In the genomic region with DNA sequence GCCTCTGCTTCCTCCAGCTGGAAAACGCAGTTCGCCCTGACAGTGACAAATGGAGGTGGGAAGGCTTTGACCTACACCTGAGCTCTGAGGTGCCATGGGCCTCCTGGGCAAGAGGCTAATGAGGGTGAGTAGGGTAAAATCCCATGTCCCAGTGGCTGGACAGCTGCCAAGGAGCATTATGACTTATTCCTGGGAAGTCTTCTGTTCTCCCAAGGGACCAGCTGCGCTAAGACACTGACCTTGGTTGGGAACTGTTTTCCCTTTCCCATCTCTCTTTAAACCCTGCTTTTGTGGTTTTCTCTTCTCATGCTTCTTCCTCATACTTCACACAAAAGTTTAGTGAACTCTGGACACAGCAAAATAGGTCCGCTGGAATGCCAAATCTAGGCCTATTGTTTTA, we compare ENCODE assay signal across 23 cellular contexts.
DNase-seq lines count a peak whose midpoint lies in the region; ATAC-seq and TF ChIP-seq lines count a peak whose summit lies in the region.
"Had no signal": no experiment of that assay in that cellular context is flagged by ENCODE, and none has a peak within 500 bp of the region (broad histone marks: within the 10 kb centered on the region; RNA-seq: fewer than 3 reads in every experiment).

No MANE protein-coding gene starts in this region.

- no peaks in the 10 kb centered on the region for H3K9me3 ChIP-seq in BE2C
- H3K9me3 ChIP-seq: esophagus muscularis mucosa had no signal

- no peak overlapping the region for H3K4me3 Mint-ChIP-seq in HFFc6
- H3K4me3 Mint-ChIP-seq: activated naive CD4-positive, alpha-beta T cell treated with anti-CD3 and anti-CD28 coated beads, Interleukin-2, amount 10 ng/mL, durations not matched to agents 7 days and 5 days; activated T-cell treated with anti-CD3 and anti-CD28 coated beads, Interleukin-2, amount 50 U/mL, for 72 hours; CD4-positive, alpha-beta memory T cell; immature natural killer cell had no signal

- no peaks in the 10 kb centered on the region for H3K27me3 Mint-ChIP-seq in HFFc6 (ENCODE audit: insufficient read depth)
- H3K27me3 Mint-ChIP-seq: activated naive CD4-positive, alpha-beta T cell treated with anti-CD3 and anti-CD28 coated beads, Interleukin-2, amount 10 ng/mL, durations not matched to agents 7 days and 5 days; CD4-positive, alpha-beta memory T cell had no signal

- in situ Hi-C loops in brain microvascular endothelial cell (cut with HindIII; ENCODE audit: low pct_ligation_motif_present, low sequenced_read_pairs): no loop called here

- H3K4me3 ChIP-seq in BE2C (ENCODE audit: low read depth, low read length) (no peak overlapping the region), brain microvascular endothelial cell (ENCODE audit: low read depth, low read length) (no peak overlapping the region)
- H3K4me3 ChIP-seq: esophagus muscularis mucosa, lung, SK-N-MC had no signal

- H3K27ac ChIP-seq in brain microvascular endothelial cell: peak overlapping the region; percentile 18
- H3K27ac ChIP-seq: esophagus muscularis mucosa, SK-N-MC had no signal

- H3K4me1 ChIP-seq in BE2C: no peaks in the 10 kb centered on the region
- H3K4me1 ChIP-seq: esophagus muscularis mucosa had no signal

- DNase-seq in BE2C (peak; percentile 20), HK-2 (ENCODE audit: unreplicated experiment) (peak; percentile 3), brain microvascular endothelial cell (peak; percentile 38), kidney tubule cell (ENCODE audit: low spot score) (peak; percentile 30), globus pallidus (ENCODE audit: low spot score) (no peak), HFFc6 (no peak)
- no peak for DNase-seq in stimulated activated CD4-positive, alpha-beta T cell treated with anti-CD3 and anti-CD28 coated beads, Interleukin-4, amount 100 ng/mL, for 24 hours
- DNase-seq: activated CD4-positive, alpha-beta T cell treated with anti-CD3 and anti-CD28 coated beads for 48 hours; activated naive CD4-positive, alpha-beta T cell treated with anti-CD3 and anti-CD28 coated beads, Interleukin-2, amount 10 ng/mL, durations not matched to agents 7 days and 5 days; activated T-cell treated with anti-CD3 and anti-CD28 coated beads, Interleukin-2, amount 50 U/mL, for 72 hours; CD4-positive, alpha-beta memory T cell; effector memory CD4-positive, alpha-beta T cell; immature natural killer cell; Karpas-422; NCI-H1105; NCI-H2081; stimulated activated CD4-positive, alpha-beta T cell treated with anti-CD3 and anti-CD28 coated beads, Interleukin-4, amount 100 ng/mL, for 1 hour; stimulated activated naive CD8-positive, alpha-beta T cell treated with anti-CD3 and anti-CD28 coated beads, Interleukin-15, Interleukin-2, amounts not matched to agents 100 U/mL and 50 U/mL, for 24 hours; T-helper 2 cell had no signal

- TF ChIP-seq CTCF in BE2C (IDR thresholded peaks at IDR 0.05; ENCODE audit: low read depth, low read length): no peak
- TF ChIP-seq CTCF in brain microvascular endothelial cell (IDR thresholded peaks at IDR 0.05; ENCODE audit: low read depth, low read length, missing control alignments): no peak
- no peak for TF ChIP-seq CTCF in HFFc6 (IDR thresholded peaks at IDR 0.05)

- H3K9me3 Mint-ChIP-seq in HFFc6: no peaks in the 10 kb centered on the region
- H3K9me3 Mint-ChIP-seq: activated naive CD4-positive, alpha-beta T cell treated with anti-CD3 and anti-CD28 coated beads, Interleukin-2, amount 10 ng/mL, durations not matched to agents 7 days and 5 days; activated T-cell treated with anti-CD3 and anti-CD28 coated beads, Interleukin-2, amount 50 U/mL, for 72 hours; CD4-positive, alpha-beta memory T cell had no signal

- H3K36me3 Mint-ChIP-seq in HFFc6 (ENCODE audit: low read depth): no peaks in the 10 kb centered on the region
- H3K36me3 Mint-ChIP-seq: activated naive CD4-positive, alpha-beta T cell treated with anti-CD3 and anti-CD28 coated beads, Interleukin-2, amount 10 ng/mL, durations not matched to agents 7 days and 5 days; CD4-positive, alpha-beta memory T cell had no signal

- H3K36me3 ChIP-seq in BE2C: no peaks in the 10 kb centered on the region
- no peaks in the 10 kb centered on the region for H3K36me3 ChIP-seq in brain microvascular endothelial cell (replicated peaks)
- H3K36me3 ChIP-seq: esophagus muscularis mucosa had no signal

- H3K4me1 Mint-ChIP-seq in HFFc6 (ENCODE audit: low read depth): no peaks in the 10 kb centered on the region
- H3K4me1 Mint-ChIP-seq: activated naive CD4-positive, alpha-beta T cell treated with anti-CD3 and anti-CD28 coated beads, Interleukin-2, amount 10 ng/mL, durations not matched to agents 7 days and 5 days; CD4-positive, alpha-beta memory T cell; immature natural killer cell had no signal

- no peak overlapping the region for H3K27ac Mint-ChIP-seq in HFFc6
- H3K27ac Mint-ChIP-seq: activated naive CD4-positive, alpha-beta T cell treated with anti-CD3 and anti-CD28 coated beads, Interleukin-2, amount 10 ng/mL, durations not matched to agents 7 days and 5 days; activated T-cell treated with anti-CD3 and anti-CD28 coated beads, Interleukin-2, amount 50 U/mL, for 72 hours; CD4-positive, alpha-beta memory T cell; immature natural killer cell had no signal

- ATAC-seq in GM21526 (IDR thresholded peaks at IDR 0.05; ENCODE audit: low FRiP score, unreplicated experiment): no peak
- ATAC-seq: activated T-cell treated with anti-CD3 and anti-CD28 coated beads, Interleukin-2, amount 50 U/mL, for 72 hours; stimulated activated naive CD8-positive, alpha-beta T cell treated with anti-CD3 and anti-CD28 coated beads, Interleukin-15, Interleukin-2, amounts not matched to agents 100 U/mL and 50 U/mL, for 24 hours had no signal

- H3K27me3 ChIP-seq in BE2C: no peaks in the 10 kb centered on the region
- H3K27me3 ChIP-seq in brain microvascular endothelial cell (replicated peaks): no peaks in the 10 kb centered on the region
- H3K27me3 ChIP-seq: esophagus muscularis mucosa had no signal

Comparison
In these comparisons a context has a peak if more than half of its experiments do, and no peak if none do; other contexts are left out.
1. DNase-seq: peak in BE2C (single experiment), HK-2 (single experiment), brain microvascular endothelial cell (single experiment) and kidney tubule cell (single experiment); none in globus pallidus (single experiment), HFFc6 (single experiment) and stimulated activated CD4-positive, alpha-beta T cell treated with anti-CD3 and anti-CD28 coated beads, Interleukin-4, amount 100 ng/mL, for 24 hours (single experiment).